Comparison of ENCODE assay signal across 8 cellular contexts in the genomic region with DNA sequence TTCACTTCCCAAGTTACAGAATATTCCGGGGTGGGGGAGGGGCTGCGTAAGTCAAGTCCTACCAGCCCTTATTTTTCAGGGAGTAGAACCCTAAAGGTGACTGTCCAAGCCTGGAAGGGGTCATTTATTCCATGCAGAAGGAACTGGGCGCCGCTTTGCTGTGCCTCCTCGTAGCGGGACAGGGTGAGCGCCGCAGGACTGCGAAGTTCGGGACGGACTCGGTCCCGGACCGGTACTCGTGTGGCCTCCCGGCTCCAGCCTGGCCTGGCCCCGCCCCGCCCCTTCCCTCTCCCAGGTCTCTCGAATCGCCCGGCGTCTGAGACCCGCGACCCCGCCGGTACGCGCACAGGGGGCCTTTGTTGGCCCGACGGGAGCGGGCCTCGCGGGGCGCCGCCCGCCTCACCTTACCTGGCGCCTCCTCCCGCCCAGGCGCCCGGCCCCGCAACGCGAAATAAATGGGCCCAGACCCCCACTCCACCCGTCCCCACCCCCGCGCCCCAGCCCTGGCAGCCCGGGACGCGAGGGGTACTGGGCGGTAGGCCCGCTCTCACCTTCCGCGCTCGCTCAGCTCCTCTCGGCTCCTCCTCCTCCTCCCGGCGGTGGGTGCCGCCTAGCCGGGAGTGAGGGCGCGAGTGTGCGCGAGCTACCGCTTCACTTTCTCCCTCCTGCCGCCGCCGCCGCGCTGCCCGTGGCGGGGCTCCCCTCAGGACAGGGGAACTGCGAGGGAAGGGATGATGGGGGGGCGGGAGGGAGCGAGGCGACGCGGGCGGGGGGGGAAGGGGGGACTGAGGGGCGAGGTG. TPM values are rescaled to one million over a fixed set of nuclear protein-coding genes. Genes with fewer than 3 reads are reported as not detected.
A peak's percentile ranks its signal among the peaks of the same experiment; 100 is the strongest.
DNase-seq lines count a peak whose midpoint lies in the region; ATAC-seq and TF ChIP-seq lines count a peak whose summit lies in the region.

No MANE protein-coding gene starts in this region.

- peak; percentile 34 for DNase-seq in NOMO-1 treated with dmso at 0.1 percent for 144 hours (lab: John Stamatoyannopoulos, UW; ENCODE audit: unreplicated experiment)
- peak; percentile 57 for DNase-seq in activated naive CD4-positive, alpha-beta T cell treated with Interleukin-2 at 50 U/mL for 16 hours
- DNase-seq in head of caudate nucleus = peak in 40 of 42 donors; percentile 28 to 79 (median 58)
- DNase-seq in osteoblast (ENCODE audit: insufficient read length, low spot score, missing footprints) = peak; percentile 73
- DNase-seq in transverse colon = peak; percentile 65
- DNase-seq in NAMALWA (ENCODE audit: low spot score) = no peak

- 1% methylated on average over 54 of the region's 79 CpGs; no CpG with 5 or more reads in 1 of the 2 donors for WGBS in transverse colon (ENCODE audit: low coverage in 1 of 2), 2 donors

- TF ChIP-seq EP300 in transverse colon (IDR thresholded peaks at IDR 0.05; ENCODE audit: low read depth) = no peak

- H3K27ac ChIP-seq in osteoblast (ENCODE audit: low read depth, low read length) (no peak overlapping the region), transverse colon (peak overlapping the region; percentile 89 to 94 (median 91))

- intact Hi-C loops in head of caudate nucleus (cut with DNase I) (no loop called here), transverse colon (cut with DNase I; ENCODE audit: low total_unique reads) (no loop called here)

- peak; percentile 35 for ATAC-seq in HG02623 (IDR thresholded peaks at IDR 0.05; ENCODE audit: unreplicated experiment)

- TF ChIP-seq POLR2A in GM10847 (IDR thresholded peaks at IDR 0.05; ENCODE audit: extremely low read depth, insufficient read length) (peak; percentile 33), transverse colon (IDR thresholded peaks at IDR 0.05) (peak; percentile 43)

- no peaks in the 10 kb centered on the region for H4K20me1 ChIP-seq in osteoblast (ENCODE audit: insufficient read depth, low read length)

- no peaks in the 10 kb centered on the region for H3K36me3 ChIP-seq in osteoblast (ENCODE audit: insufficient read depth, low read length)
- H3K36me3 ChIP-seq in transverse colon = no peaks in the 10 kb centered on the region

- H2AFZ ChIP-seq in osteoblast (ENCODE audit: low read length) = peak overlapping the region; percentile 18

- TF ChIP-seq CTCF in osteoblast (IDR thresholded peaks at IDR 0.05; ENCODE audit: extremely low read depth, low read depth, low read length) (no peak), transverse colon (IDR thresholded peaks at IDR 0.05) (no peak)

- in situ Hi-C loops in transverse colon (cut with MboI; ENCODE audit: low pct_ligation_motif_present in 1 of 4, low pct_unique_long_range_greater_than_20kb in 1 of 4, low sequenced_read_pairs in 3 of 4) = no loop called here

- H3K9me3 ChIP-seq in osteoblast (ENCODE audit: low read depth, low read length) (no peaks in the 10 kb centered on the region), transverse colon (no peaks in the 10 kb centered on the region)

- H3K79me2 ChIP-seq in osteoblast (ENCODE audit: insufficient read depth, low read length) = no peaks in the 10 kb centered on the region

- H3K4me1 ChIP-seq in osteoblast (ENCODE audit: insufficient read depth, low read length) (peaks cover 4% of the 10 kb centered on the region), transverse colon (peaks cover 5 to 55% (median 30%) of the 10 kb centered on the region in 4 donors)

- H3K27me3 ChIP-seq in osteoblast (ENCODE audit: insufficient read depth, low read length) (peaks cover 49% of the 10 kb centered on the region), transverse colon (no peaks in the 10 kb centered on the region)

- H3K4me3 ChIP-seq in osteoblast (ENCODE audit: insufficient read depth, low read length) (peak overlapping the region; percentile 64), transverse colon (peak overlapping the region; percentile 55 to 93 (median 78))

- peak overlapping the region; percentile 74 for H3K4me2 ChIP-seq in osteoblast (ENCODE audit: insufficient read depth, low read length)

RNA-seq across cellular contexts. Expression of a gene that starts 0.7 kb away (rescaled TPM):
- total RNA-seq in osteoblast (34.4 and 44.2 TPM in 2 replicates), transverse colon (100 to 1,000 TPM; 104 to 222 (median 128) TPM)
